ENCODE assay signal across 8 cellular contexts in the genomic region with DNA sequence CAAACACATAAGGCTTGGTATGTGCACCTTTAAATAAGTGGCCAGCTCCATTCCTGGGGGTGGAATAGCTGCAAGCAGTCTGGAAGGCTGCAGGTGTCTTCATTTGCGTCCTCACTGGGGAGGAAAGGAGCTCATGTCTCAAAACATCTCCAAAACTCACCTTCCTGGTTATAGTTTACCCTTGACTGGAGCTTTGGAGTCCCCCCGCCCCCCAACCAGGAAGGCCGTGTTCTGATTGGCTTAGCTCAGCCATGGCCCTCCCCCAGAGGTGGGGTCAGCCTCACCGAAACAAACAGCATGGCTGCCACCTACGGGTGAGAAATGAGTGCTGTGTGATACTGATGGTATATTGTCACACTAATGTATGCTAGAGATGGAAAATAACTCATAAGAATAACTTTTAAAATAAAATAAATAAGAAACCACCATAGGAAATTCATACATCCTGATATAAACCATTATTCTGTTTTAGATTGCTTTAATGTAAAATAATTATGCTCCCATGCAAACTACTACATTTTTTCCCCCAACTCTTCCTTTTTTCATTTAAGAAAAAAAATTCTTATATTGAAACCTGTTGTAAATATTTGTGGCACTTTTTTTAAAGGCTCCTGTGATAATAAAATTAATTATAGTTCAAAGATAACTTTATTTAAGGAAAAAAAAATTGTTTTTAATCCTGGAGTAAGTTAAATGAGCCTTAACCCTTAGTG.
DNase-seq lines count a peak whose midpoint lies in the region; ATAC-seq and TF ChIP-seq lines count a peak whose summit lies in the region.

No MANE protein-coding gene starts in this region.

- H3K36me3 ChIP-seq in DND-41 (ENCODE audit: insufficient read depth, low read length), result no peaks in the 10 kb centered on the region

- H3K4me1 ChIP-seq in DND-41 (ENCODE audit: insufficient read depth, low read length), result peaks cover 2% of the 10 kb centered on the region; the same call in 1 of the 2 replicates

- H2AFZ ChIP-seq in DND-41 (ENCODE audit: low read depth, low read length), result no peak overlapping the region

- no peaks in the 10 kb centered on the region for H3K4me1 Mint-ChIP-seq in activated T-helper 2 cell treated with anti-CD3 and anti-CD28 coated beads, Interferon-gamma antibody, Interleukin-2, Interleukin-4, amounts not matched to agents 10 μg/mL and 5 μg/mL and 100 μg/mL, durations not matched to agents 14 hours and 24 hours and 36 hours (ENCODE audit: low read depth)

- H3K27ac ChIP-seq in DND-41 (ENCODE audit: low read length), result no peak overlapping the region

- ATAC-seq in DND-41 (ENCODE audit: insufficient read depth, low read depth) (peak; percentile 100), HG03159 (IDR thresholded peaks at IDR 0.05; ENCODE audit: unreplicated experiment) (peak; percentile 94)
- ATAC-seq in stimulated activated naive CD8-positive, alpha-beta T cell treated with anti-CD3 and anti-CD28 coated beads, Interleukin-15, Interleukin-2, amounts not matched to agents 100 U/mL and 50 U/mL, for 24 hours, result peak; percentile 81

- no peaks in the 10 kb centered on the region for H3K9me3 ChIP-seq in DND-41 (ENCODE audit: insufficient read depth, low read length, severe bottlenecking)

- H3K27me3 Mint-ChIP-seq in activated T-helper 2 cell treated with anti-CD3 and anti-CD28 coated beads, Interferon-gamma antibody, Interleukin-2, Interleukin-4, amounts not matched to agents 10 μg/mL and 5 μg/mL and 100 μg/mL, durations not matched to agents 14 hours and 24 hours and 36 hours (ENCODE audit: low read depth), result no peaks in the 10 kb centered on the region

- H3K27me3 ChIP-seq in DND-41 (ENCODE audit: insufficient read depth, low read length, poor library complexity), result no peaks in the 10 kb centered on the region

- no peaks in the 10 kb centered on the region for H3K79me2 ChIP-seq in DND-41 (ENCODE audit: insufficient read depth, low read length)

- no peak overlapping the region for H3K4me3 Mint-ChIP-seq in activated T-helper 2 cell treated with anti-CD3 and anti-CD28 coated beads, Interferon-gamma antibody, Interleukin-2, Interleukin-4, amounts not matched to agents 10 μg/mL and 5 μg/mL and 100 μg/mL, durations not matched to agents 14 hours and 24 hours and 36 hours (ENCODE audit: low read depth)

- no peak overlapping the region for H3K4me3 ChIP-seq in DND-41 (ENCODE audit: low read depth in 1 of 2, low read length in 2 of 2)

- peak; percentile 59 for TF ChIP-seq CTCF in DND-41 (IDR thresholded peaks at IDR 0.05; ENCODE audit: borderline replicate concordance, extremely low read depth, low read length, poor library complexity, severe bottlenecking)

- no peaks in the 10 kb centered on the region for H4K20me1 ChIP-seq in DND-41 (ENCODE audit: insufficient read depth, low read length)

- H3K9ac ChIP-seq in DND-41 (ENCODE audit: low read depth, low read length), result no peak overlapping the region

- H3K36me3 Mint-ChIP-seq in activated T-helper 2 cell treated with anti-CD3 and anti-CD28 coated beads, Interferon-gamma antibody, Interleukin-2, Interleukin-4, amounts not matched to agents 10 μg/mL and 5 μg/mL and 100 μg/mL, durations not matched to agents 14 hours and 24 hours and 36 hours (ENCODE audit: low read depth), result no peaks in the 10 kb centered on the region

- no peak overlapping the region for H3K4me2 ChIP-seq in DND-41 (ENCODE audit: insufficient read depth, low read length)

- no peak overlapping the region for H3K27ac Mint-ChIP-seq in activated T-helper 2 cell treated with anti-CD3 and anti-CD28 coated beads, Interferon-gamma antibody, Interleukin-2, Interleukin-4, amounts not matched to agents 10 μg/mL and 5 μg/mL and 100 μg/mL, durations not matched to agents 14 hours and 24 hours and 36 hours

- intact Hi-C loops in activated T-helper 2 cell treated with anti-CD3 and anti-CD28 coated beads, Interferon-gamma antibody, Interleukin-2, Interleukin-4, amounts not matched to agents 10 μg/mL and 5 μg/mL and 100 μg/mL, durations not matched to agents 14 hours and 24 hours and 36 hours (cut with micrococcal nuclease), result loop anchor here (10.0 kb wide), 1 partner anchor 115 kb away; no protein-coding TSS in a partner anchor

- H3K9me3 Mint-ChIP-seq in activated T-helper 2 cell treated with anti-CD3 and anti-CD28 coated beads, Interferon-gamma antibody, Interleukin-2, Interleukin-4, amounts not matched to agents 10 μg/mL and 5 μg/mL and 100 μg/mL, durations not matched to agents 14 hours and 24 hours and 36 hours, result no peaks in the 10 kb centered on the region

- DNase-seq in DND-41 (peak; percentile 79), GM19238 (ENCODE audit: insufficient read length, low spot score) (peak; percentile 15), NCI-H460 (ENCODE audit: extremely low read depth, low read depth) (peak; percentile 88), iris pigment epithelial cell (ENCODE audit: low read depth) (peak; percentile 26), NCI-H2227 treated with DMSO at 0.1 percent for 48 hours (lab: John Stamatoyannopoulos, UW) (no peak)
- peak; percentile 14 for DNase-seq in activated T-helper 2 cell treated with anti-CD3 and anti-CD28 coated beads, Interferon-gamma antibody, Interleukin-2, Interleukin-4, amounts not matched to agents 10 μg/mL and 5 μg/mL and 100 μg/mL, durations not matched to agents 14 hours and 24 hours and 36 hours (ENCODE audit: low spot score)
- DNase-seq in stimulated activated naive CD8-positive, alpha-beta T cell treated with anti-CD3 and anti-CD28 coated beads, Interleukin-15, Interleukin-2, amounts not matched to agents 100 U/mL and 50 U/mL, for 24 hours, result peak; percentile 36
